16 cellular contexts compared by ENCODE assay signal in genomic region chr7:30313348-30313747, GRCh38.
"Had no signal": no experiment of that assay in that cellular context is flagged by ENCODE, and none has a peak within 500 bp of the region (broad histone marks: within the 10 kb centered on the region; RNA-seq: fewer than 3 reads in every experiment).

No MANE protein-coding gene starts in this region.

- H3K4me3 Mint-ChIP-seq: activated CD4-positive, alpha-beta T cell treated with anti-CD3 and anti-CD28 coated beads, Interleukin-2, amount 10 ng/mL, durations not matched to agents 7 days and 5 days; activated naive CD4-positive, alpha-beta T cell treated with anti-CD3 and anti-CD28 coated beads, Interleukin-2, amount 10 ng/mL, durations not matched to agents 7 days and 5 days; brain; central memory CD8-positive, alpha-beta T cell; nephron; stimulated activated naive CD8-positive, alpha-beta T cell treated with anti-CD3 and anti-CD28 coated beads, Interleukin-15, Interleukin-2, amounts not matched to agents 100 ng/mL and 50 ng/mL, for 24 hours had no signal

- H3K27ac ChIP-seq: epithelial cell of prostate, psoas muscle, upper lobe of right lung had no signal

- H3K4me3 ChIP-seq: mucosa of descending colon, psoas muscle, upper lobe of right lung had no signal

- H3K9me3 Mint-ChIP-seq: activated CD4-positive, alpha-beta T cell treated with anti-CD3 and anti-CD28 coated beads, Interleukin-2, amount 10 ng/mL, durations not matched to agents 7 days and 5 days; activated naive CD4-positive, alpha-beta T cell treated with anti-CD3 and anti-CD28 coated beads, Interleukin-2, amount 10 ng/mL, durations not matched to agents 7 days and 5 days; brain; central memory CD8-positive, alpha-beta T cell; nephron; stimulated activated naive CD8-positive, alpha-beta T cell treated with anti-CD3 and anti-CD28 coated beads, Interleukin-15, Interleukin-2, amounts not matched to agents 100 ng/mL and 50 ng/mL, for 24 hours had no signal

- H3K36me3 ChIP-seq: upper lobe of right lung had no signal

- H3K27me3 Mint-ChIP-seq: activated CD4-positive, alpha-beta T cell treated with anti-CD3 and anti-CD28 coated beads, Interleukin-2, amount 10 ng/mL, durations not matched to agents 7 days and 5 days; activated naive CD4-positive, alpha-beta T cell treated with anti-CD3 and anti-CD28 coated beads, Interleukin-2, amount 10 ng/mL, durations not matched to agents 7 days and 5 days; brain; central memory CD8-positive, alpha-beta T cell; stimulated activated naive CD8-positive, alpha-beta T cell treated with anti-CD3 and anti-CD28 coated beads, Interleukin-15, Interleukin-2, amounts not matched to agents 100 ng/mL and 50 ng/mL, for 24 hours had no signal

- H3K9me3 ChIP-seq: mucosa of descending colon, psoas muscle, upper lobe of right lung had no signal

- ATAC-seq: left colon, mucosa of descending colon, psoas muscle, sciatic nerve, upper lobe of right lung had no signal

- H3K36me3 Mint-ChIP-seq: brain had no signal

- H3K27ac Mint-ChIP-seq: activated CD4-positive, alpha-beta T cell treated with anti-CD3 and anti-CD28 coated beads, Interleukin-2, amount 10 ng/mL, durations not matched to agents 7 days and 5 days; activated naive CD4-positive, alpha-beta T cell treated with anti-CD3 and anti-CD28 coated beads, Interleukin-2, amount 10 ng/mL, durations not matched to agents 7 days and 5 days; nephron; stimulated activated naive CD8-positive, alpha-beta T cell treated with anti-CD3 and anti-CD28 coated beads, Interleukin-15, Interleukin-2, amounts not matched to agents 100 ng/mL and 50 ng/mL, for 24 hours had no signal

- DNase-seq: activated CD4-positive, alpha-beta T cell treated with anti-CD3 and anti-CD28 coated beads, Interleukin-2, amount 10 ng/mL, durations not matched to agents 7 days and 5 days; activated CD8-positive, alpha-beta memory T cell treated with anti-CD3 and anti-CD28 coated beads for 24 hours; activated naive CD4-positive, alpha-beta T cell treated with anti-CD3 and anti-CD28 coated beads, Interleukin-2, amount 10 ng/mL, durations not matched to agents 7 days and 5 days; cortex of kidney; effector memory CD4-positive, alpha-beta T cell; hypothalamus; left colon; mucosa of descending colon; psoas muscle; upper lobe of right lung had no signal
